1 cellular context compared by ENCODE assay signal in the genomic region with DNA sequence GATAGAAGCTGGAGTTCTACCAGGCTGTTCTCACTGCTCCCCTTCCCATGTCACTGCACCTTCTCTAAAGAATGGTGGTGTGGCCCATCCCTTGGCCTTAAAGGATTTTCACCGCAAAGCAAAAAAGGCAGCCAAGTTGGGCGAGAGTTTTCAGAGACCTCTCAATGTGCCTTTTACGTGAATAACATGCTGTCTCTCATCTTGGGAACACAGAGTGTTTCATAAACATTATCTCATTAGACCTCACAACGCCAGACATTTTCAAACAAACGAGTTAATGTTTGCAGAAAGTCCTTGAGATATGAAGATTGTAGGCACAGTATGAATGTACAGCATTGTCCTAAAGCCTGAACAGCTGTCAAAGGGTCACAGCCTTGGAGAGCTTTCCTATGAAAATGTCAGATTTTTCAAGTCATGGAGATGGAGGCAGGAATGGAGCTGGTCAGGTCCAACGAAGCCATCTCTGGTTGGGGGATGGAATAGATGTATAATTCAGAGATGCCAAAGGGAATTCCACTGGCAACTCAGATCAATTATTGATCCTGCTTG.
TF ChIP-seq lines count a peak whose summit lies in the region.

No MANE protein-coding gene starts in this region.

TF ChIP-seq in IMR-90, 13 proteins besides CTCF, POLR2A, EP300 and RAD21:
- TF ChIP-seq CHD1 (IDR thresholded peaks at IDR 0.05; ENCODE audit: low read depth, low read length) (no peak), MAZ (IDR thresholded peaks at IDR 0.05; ENCODE audit: borderline replicate concordance, low read depth, low read length) (no peak), NFE2L2 (IDR thresholded peaks at IDR 0.05; ENCODE audit: low read depth, low read length) (no peak), RFX5 (IDR thresholded peaks at IDR 0.05; ENCODE audit: low read depth, low read length) (no peak), MAFK (IDR thresholded peaks at IDR 0.05; ENCODE audit: low read depth, low read length) (no peak)
- TF ChIP-seq, protein P1, sequence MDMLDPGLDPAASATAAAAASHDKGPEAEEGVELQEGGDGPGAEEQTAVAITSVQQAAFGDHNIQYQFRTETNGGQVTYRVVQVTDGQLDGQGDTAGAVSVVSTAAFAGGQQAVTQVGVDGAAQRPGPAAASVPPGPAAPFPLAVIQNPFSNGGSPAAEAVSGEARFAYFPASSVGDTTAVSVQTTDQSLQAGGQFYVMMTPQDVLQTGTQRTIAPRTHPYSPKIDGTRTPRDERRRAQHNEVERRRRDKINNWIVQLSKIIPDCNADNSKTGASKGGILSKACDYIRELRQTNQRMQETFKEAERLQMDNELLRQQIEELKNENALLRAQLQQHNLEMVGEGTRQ (IDR thresholded peaks at IDR 0.05; ENCODE audit: low read depth, low read length): no peak
- TF ChIP-seq, protein P2, sequence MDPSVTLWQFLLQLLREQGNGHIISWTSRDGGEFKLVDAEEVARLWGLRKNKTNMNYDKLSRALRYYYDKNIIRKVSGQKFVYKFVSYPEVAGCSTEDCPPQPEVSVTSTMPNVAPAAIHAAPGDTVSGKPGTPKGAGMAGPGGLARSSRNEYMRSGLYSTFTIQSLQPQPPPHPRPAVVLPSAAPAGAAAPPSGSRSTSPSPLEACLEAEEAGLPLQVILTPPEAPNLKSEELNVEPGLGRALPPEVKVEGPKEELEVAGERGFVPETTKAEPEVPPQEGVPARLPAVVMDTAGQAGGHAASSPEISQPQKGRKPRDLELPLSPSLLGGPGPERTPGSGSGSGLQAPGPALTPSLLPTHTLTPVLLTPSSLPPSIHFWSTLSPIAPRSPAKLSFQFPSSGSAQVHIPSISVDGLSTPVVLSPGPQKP (IDR thresholded peaks at IDR 0.05; ENCODE audit: borderline replicate concordance, low read depth, low read length): no peak
TF ChIP-seq in IMR-90: peak in this region for 0.
